In genomic region chr5:72974481-72974880, GRCh38 we compare ENCODE assay signal across 1 cellular context. TPM values are rescaled to one million over a fixed set of nuclear protein-coding genes. Genes with fewer than 3 reads are reported as not detected.
DNase-seq lines count a peak whose midpoint lies in the region; ATAC-seq, FAIRE-seq and TF ChIP-seq lines count a peak whose summit lies in the region.
"Not testable (repeated sequence)": the region's sequence is repeated elsewhere in the genome, so short reads cannot be mapped to it uniquely, and the experiment has no call there.

No MANE protein-coding gene starts in this region.

- H3K27ac ChIP-seq in K562 (ENCODE audit: extremely low read depth, low read depth, low read length): not testable (repeated sequence)

- not testable (repeated sequence) for TF ChIP-seq RAD21 in K562 (CRISPR knock-in tag; conservative IDR thresholded peaks at IDR 0.05 in 1 of 2, IDR thresholded peaks at IDR 0.05 in 1 of 2)

- H3K36me3 ChIP-seq in K562 (ENCODE audit: control insufficient read depth, insufficient read depth, low read length): not testable (repeated sequence)

- TF ChIP-seq EP300 in K562 (IDR thresholded peaks at IDR 0.05; ENCODE audit: low read length): not testable (repeated sequence)

- H3K4me1 ChIP-seq in K562 (replicated peaks in 1 of 2; ENCODE audit: control insufficient read depth in 2 of 2, insufficient read depth in 2 of 2, low read length in 2 of 2): not testable (repeated sequence)

- WGBS in K562 (ENCODE audit: insufficient coverage, low coverage, missing lambda C conversion rate): 68% methylated on average over 4 of the region's 5 CpGs

- not testable (repeated sequence) for DNase-seq in K562 (ENCODE audit: extremely low read depth in 1 of 4, low spot score in 3 of 4)

- CTCF ChIA-PET in K562 (lab: Yijun Ruan, JAX; ENCODE audit: low intra/inter-chr PET ratio): not testable (repeated sequence)

- not testable (repeated sequence) for H2AFZ ChIP-seq in K562 (ENCODE audit: low read depth, low read length)

- not testable (repeated sequence) for TF ChIP-seq CTCF in K562 (IDR thresholded peaks at IDR 0.05 in 2 of 3, conservative IDR thresholded peaks at IDR 0.05 in 1 of 3; ENCODE audit: insufficient read depth in 2 of 3, low read depth in 1 of 3, low read length in 3 of 3)

- H4K20me1 ChIP-seq in K562 (replicated peaks; ENCODE audit: control insufficient read depth, insufficient read depth, low read length): not testable (repeated sequence)

- H3K4me3 ChIP-seq in K562: not testable (repeated sequence)

- not testable (repeated sequence) for ATAC-seq in K562

- H3K9me3 ChIP-seq in K562 (replicated peaks; ENCODE audit: control insufficient read depth, insufficient read depth, low read depth, low read length): not testable (repeated sequence)

- H3K79me2 ChIP-seq in K562 (ENCODE audit: control insufficient read depth, insufficient read depth, low read length): not testable (repeated sequence)

- H3K4me2 ChIP-seq in K562 (ENCODE audit: insufficient read depth, low read length): not testable (repeated sequence)

- H3K9me1 ChIP-seq in K562 (ENCODE audit: control insufficient read depth, insufficient read depth, low read length): not testable (repeated sequence)

- in situ Hi-C loops in K562 (cut with MboI): not testable (repeated sequence)

- not testable (repeated sequence) for FAIRE-seq in K562 (lab: Jason Lieb, UNC)

- H3K27me3 ChIP-seq in K562 (ENCODE audit: control insufficient read depth in 2 of 2, insufficient read depth in 2 of 2, low read length in 2 of 2): not testable (repeated sequence)

- POLR2A ChIA-PET in K562 (lab: Yijun Ruan, JAX): not testable (repeated sequence)

- not testable (repeated sequence) for H3K9ac ChIP-seq in K562 (ENCODE audit: insufficient read depth in 1 of 2, low read depth in 2 of 2, low read length in 2 of 2)

- not testable (repeated sequence) for TF ChIP-seq POLR2A in K562 (conservative IDR thresholded peaks at IDR 0.05)

- intact Hi-C loops in K562 (cut with micrococcal nuclease): not testable (repeated sequence)

- not testable (repeated sequence) for BruUV-seq in K562 (replicated peaks; lab: Mats Ljungman, UMichigan)

TF ChIP-seq in K562, 482 proteins besides CTCF, POLR2A, EP300 and RAD21:
- TF ChIP-seq ZNF354B (CRISPR knock-in tag; IDR thresholded peaks at IDR 0.05) (peak; percentile 56; the same call in 1 of the 2 replicates), ZNF507 (tag; conservative IDR thresholded peaks at IDR 0.05) (peak; percentile 92)

RNA-seq across cellular contexts. Expression of gene FCHO2, which starts 18.6 kb away (rescaled TPM):
- 11.0 and 47.8 TPM in 2 replicates for total RNA-seq in K562 (2011; cell fraction: chromatin; rRNA removed; ENCODE audit: low replicate concordance)
- total RNA-seq in K562 (2011; cell fraction: nucleolus; rRNA removed): 3.8 and 7.4 TPM in 2 replicates
- total RNA-seq in K562 (2011; cell fraction: nucleoplasm; rRNA removed): 12.0 and 16.2 TPM in 2 replicates
- total RNA-seq in K562 (2014; rRNA removed): 3.9 and 6.5 TPM in 2 replicates
- 9.1 and 11.0 TPM in 2 replicates for total RNA-seq in K562 (2014; rRNA removed; fragmentation: Illumina TruSeq; extraction: Trizol)
- total RNA-seq in K562 (2015; rRNA removed; fragmentation: Illumina TruSeq; extraction: Trizol): 6.9 and 8.3 TPM in 2 replicates
- total RNA-seq in K562 (2021): 12.2 and 12.4 TPM in 2 replicates
- 12.2 and 13.4 TPM in 2 replicates for polyA plus RNA-seq in K562 (2011; rRNA removed)
- polyA plus RNA-seq in K562 (2011; cell fraction: cytosol; rRNA removed): 6.9 and 8.6 TPM in 2 replicates
- polyA plus RNA-seq in K562 (2011; cell fraction: nucleus; rRNA removed): 30.3 and 31.1 TPM in 2 replicates
- polyA plus RNA-seq in K562 (2012): 5.6 and 6.0 TPM in 2 replicates
- polyA plus RNA-seq in K562 (2014; fragmentation: Illumina TruSeq; extraction: Trizol): 6.5 and 9.6 TPM in 2 replicates
- 1 to 10 TPM; 4.4 to 5.1 TPM for polyA plus RNA-seq in K562 (2014; fragmentation: Nextera tagmentation; extraction: Ambion mirVana)
- 5.4 and 5.5 TPM in 2 replicates for polyA plus RNA-seq in K562 (2014; rRNA removed)
- polyA minus RNA-seq in K562 (2011; rRNA and poly(A)+ RNA removed): 19.8 and 25.5 TPM in 2 replicates
- 11.5 and 15.2 TPM in 2 replicates for polyA minus RNA-seq in K562 (2011; cell fraction: cytosol; rRNA and poly(A)+ RNA removed)
- polyA minus RNA-seq in K562 (2011; cell fraction: nucleus; rRNA and poly(A)+ RNA removed): 12.1 and 17.8 TPM in 2 replicates
